ENCODE assay signal across 8 cellular contexts in the genomic region with DNA sequence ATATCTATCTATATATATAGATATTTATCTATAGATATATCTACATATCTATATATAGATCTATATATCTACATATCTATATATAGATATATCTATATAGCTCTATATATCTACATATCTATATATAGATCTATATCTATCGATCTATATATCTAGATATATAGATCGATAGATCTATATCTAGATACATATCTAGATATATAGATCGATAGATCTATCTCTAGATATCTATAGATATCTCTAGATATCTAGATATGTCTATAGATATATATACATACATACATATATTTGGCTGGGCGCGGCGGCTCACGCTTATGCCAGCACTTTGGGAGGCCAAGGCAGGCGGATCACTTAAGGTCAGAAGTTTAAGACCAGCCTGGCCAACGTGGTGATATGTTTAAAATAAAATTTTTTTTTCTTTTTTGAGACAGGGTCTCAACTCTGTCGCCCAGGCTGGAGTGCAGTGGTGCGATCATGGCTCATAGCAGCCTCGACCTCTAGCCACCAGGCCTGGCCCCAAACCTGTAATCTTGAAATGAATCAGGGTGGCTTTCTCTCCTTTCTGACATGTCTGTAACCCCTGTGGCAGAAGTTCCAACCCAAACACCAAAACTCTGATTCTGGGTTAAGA. TPM values are rescaled to one million over a fixed set of nuclear protein-coding genes. Genes with fewer than 3 reads are reported as not detected.
DNase-seq lines count a peak whose midpoint lies in the region; TF ChIP-seq lines count a peak whose summit lies in the region.

No MANE protein-coding gene starts in this region.

- H3K27me3 ChIP-seq in BE2C (no peaks in the 10 kb centered on the region), HAP-1 (ENCODE audit: low read depth) (no peaks in the 10 kb centered on the region)

- H3K36me3 ChIP-seq in BE2C: peaks cover 13% of the 10 kb centered on the region
- H3K36me3 ChIP-seq in HAP-1 (replicated peaks): peaks cover 16% of the 10 kb centered on the region

- TF ChIP-seq CTCF in BE2C (IDR thresholded peaks at IDR 0.05; ENCODE audit: low read depth, low read length) (no peak), astrocyte of the cerebellum (IDR thresholded peaks at IDR 0.05; ENCODE audit: low read depth, low read length, missing control alignments) (no peak)

- H3K4me1 ChIP-seq in BE2C: no peaks in the 10 kb centered on the region
- no peaks in the 10 kb centered on the region for H3K4me1 ChIP-seq in HAP-1

- H3K9me3 ChIP-seq in BE2C (no peaks in the 10 kb centered on the region), HAP-1 (no peaks in the 10 kb centered on the region)

- no peak for DNase-seq in BE2C
- no peak for DNase-seq in HAP-1 (ENCODE audit: low spot score in 2 of 2)
- DNase-seq in astrocyte of the cerebellum (ENCODE audit: low read depth): no peak
- DNase-seq in middle frontal gyrus (ENCODE audit: extremely low spot score, low spot score): peak; percentile 29
- no peak for DNase-seq in H4 (ENCODE audit: low spot score)
- no peak for DNase-seq in SKM-1 (lab: John Stamatoyannopoulos, UW; ENCODE audit: unreplicated experiment)
- no peak for DNase-seq in activated gamma-delta T cell treated with Interleukin-2 at 50 U/mL for 16 hours
- DNase-seq in COLO829 (ENCODE audit: low spot score): no peak

- in situ Hi-C loops in HAP-1 (cut with MboI; ENCODE audit: low sequenced_read_pairs) (no loop called here), astrocyte of the cerebellum (cut with HindIII; ENCODE audit: low sequenced_read_pairs) (no loop called here)

- peak overlapping the region; percentile 45 for H3K4me3 ChIP-seq in BE2C (ENCODE audit: low read depth, low read length)
- H3K4me3 ChIP-seq in HAP-1: peak overlapping the region; percentile 41
- H3K4me3 ChIP-seq in astrocyte of the cerebellum (ENCODE audit: low read depth, low read length): peak overlapping the region; percentile 39

RNA-seq across cellular contexts. Expression of gene ARPC3, which starts 18.1 kb away (rescaled TPM):
- polyA plus RNA-seq in BE2C (2012; ENCODE audit: insufficient read depth, insufficient read length, low read depth): 147 TPM
- total RNA-seq in H4 (2014; rRNA removed; shearing (Covaris generic)): 970 and 1,154 TPM in 2 replicates

RNA-seq across cellular contexts. Expression of gene ANAPC7, which starts 28.6 kb away (rescaled TPM):
- polyA plus RNA-seq in BE2C (2012; ENCODE audit: insufficient read depth, insufficient read length, low read depth): 101 TPM
- 50.9 and 54.2 TPM in 2 replicates for total RNA-seq in H4 (2014; rRNA removed; shearing (Covaris generic))

RNA-seq across cellular contexts. Expression of gene GPN3, which starts 36.0 kb away (rescaled TPM):
- 45.2 TPM for polyA plus RNA-seq in BE2C (2012; ENCODE audit: insufficient read depth, insufficient read length, low read depth)
- 37.0 and 50.3 TPM in 2 replicates for total RNA-seq in H4 (2014; rRNA removed; shearing (Covaris generic))

RNA-seq across cellular contexts. Expression of gene FAM216A, which starts 36.6 kb away (rescaled TPM):
- 21.5 TPM for polyA plus RNA-seq in BE2C (2012; ENCODE audit: insufficient read depth, insufficient read length, low read depth)
- total RNA-seq in H4 (2014; rRNA removed; shearing (Covaris generic)): 18.0 TPM in 2 replicates
